ENCODE assay signal across 16 cellular contexts in the genomic region with DNA sequence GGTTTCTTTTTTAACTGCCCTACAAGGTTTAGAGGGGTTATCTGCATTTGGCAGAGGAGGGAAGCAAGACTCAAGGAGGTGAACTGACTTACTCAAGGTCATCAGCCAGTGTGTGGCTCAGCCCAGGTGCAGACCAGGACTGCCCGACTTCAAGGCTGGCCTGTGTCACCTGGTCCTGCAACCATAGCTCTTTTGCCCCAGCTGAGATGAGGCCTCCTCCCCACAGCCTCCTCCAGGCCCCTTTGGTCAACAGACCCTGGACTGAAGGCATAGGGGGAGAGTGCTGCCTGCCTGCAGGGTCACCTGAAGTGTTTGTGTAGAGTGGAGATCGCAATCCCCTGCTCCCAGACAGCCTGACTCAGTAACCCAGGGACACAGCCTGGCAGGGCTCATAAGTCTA.
"Had no signal": no experiment of that assay in that cellular context is flagged by ENCODE, and none has a peak within 500 bp of the region (broad histone marks: within the 10 kb centered on the region; RNA-seq: fewer than 3 reads in every experiment).

No MANE protein-coding gene starts in this region.

- ATAC-seq: activated T-helper 17 cell treated with anti-CD3 and anti-CD28 coated beads, Interleukin-2, amount 50 U/mL, for 72 hours; naive thymus-derived CD4-positive, alpha-beta T cell; stimulated activated naive CD8-positive, alpha-beta T cell treated with anti-CD3 and anti-CD28 coated beads, Interleukin-15, amount 100 ng/mL, for 72 hours; T-helper 17 cell had no signal

- H3K9me3 ChIP-seq: adrenal gland, esophagus muscularis mucosa, lower lobe of right lung, neutrophil had no signal

- H3K27me3 ChIP-seq: adrenal gland, dorsolateral prefrontal cortex, esophagus muscularis mucosa had no signal

- DNase-seq: activated B cell treated with CpG ODN at 0.5 μM for 24 hours; activated CD4-positive, alpha-beta T cell treated with anti-CD3 and anti-CD28 coated beads, Interleukin-2, amount 10 ng/mL, durations not matched to agents 24 days and 14 days; activated naive CD4-positive, alpha-beta T cell treated with anti-CD3 and anti-CD28 coated beads, Interleukin-2, amount 10 ng/mL, durations not matched to agents 7 days and 5 days; activated T-cell treated with anti-CD3 and anti-CD28 coated beads for 4 hours; cerebellar nuclear complex; dorsolateral prefrontal cortex; foreskin fibroblast; lower lobe of right lung; naive thymus-derived CD4-positive, alpha-beta T cell; stimulated activated CD4-positive, alpha-beta T cell treated with anti-CD3 and anti-CD28 coated beads, Interleukin-4, amount 100 ng/mL, for 4 hours; stimulated activated naive CD8-positive, alpha-beta T cell treated with anti-CD3 and anti-CD28 coated beads, Interleukin-15, amount 100 ng/mL, for 72 hours; T-helper 17 cell had no signal

- H3K36me3 ChIP-seq: adrenal gland, esophagus muscularis mucosa, lower lobe of right lung, neutrophil had no signal

- H3K4me3 ChIP-seq: adrenal gland, dorsolateral prefrontal cortex, lower lobe of right lung had no signal

- H3K27ac ChIP-seq: dorsolateral prefrontal cortex, lower lobe of right lung, neutrophil had no signal
